25 cellular contexts compared by ENCODE assay signal in the genomic region with DNA sequence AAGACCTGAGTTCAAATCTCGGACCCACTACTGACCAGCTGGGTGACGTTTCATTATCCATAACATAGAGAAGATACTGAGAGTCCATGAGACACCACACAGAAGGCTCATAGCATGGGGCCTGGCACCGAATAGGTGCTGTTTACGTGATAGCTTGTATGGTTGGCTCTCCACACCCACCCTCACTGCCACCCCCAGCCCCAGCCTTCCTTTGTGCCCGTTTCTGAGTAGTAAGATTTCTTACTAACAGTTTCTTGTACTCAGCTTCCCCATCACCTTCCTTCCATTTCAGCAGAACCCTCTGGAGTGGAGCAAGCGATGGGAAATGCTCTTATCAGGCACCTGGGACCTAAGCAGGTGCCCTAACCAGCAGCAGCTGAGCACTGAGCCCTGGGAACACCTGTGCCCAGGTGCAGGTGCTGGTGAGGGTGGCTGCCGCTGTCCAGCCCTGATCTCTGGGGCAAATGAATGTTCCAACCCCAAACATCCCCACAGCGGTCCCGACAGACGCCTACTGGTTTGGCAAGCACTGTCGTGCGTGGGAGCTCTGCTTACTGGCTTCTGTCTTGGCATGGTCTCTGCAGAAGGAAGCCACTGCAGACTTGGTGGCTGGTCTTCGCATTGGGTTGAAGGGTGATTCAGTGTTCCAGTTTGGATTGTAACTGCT.
"Had no signal": no experiment of that assay in that cellular context is flagged by ENCODE, and none has a peak within 500 bp of the region (broad histone marks: within the 10 kb centered on the region; RNA-seq: fewer than 3 reads in every experiment).

No MANE protein-coding gene starts in this region.

- H3K27ac ChIP-seq: breast epithelium, colonic mucosa, epithelial cell of prostate, gastroesophageal sphincter, heart left ventricle, left lung, sigmoid colon, testis, uterus had no signal

- H3K9me3 Mint-ChIP-seq: activated B cell treated with CpG ODN at 0.5 μM for 24 hours; activated naive CD8-positive, alpha-beta T cell treated with anti-CD3 and anti-CD28 coated beads for 36 hours; natural killer cell treated with Interleukin-12 subunit alpha and Interleukin-12 subunit beta and Interleukin-15 and Interleukin-18, amount 100 ng/mL, for 72 hours; stimulated activated memory B cell treated with anti-CD40 and anti-IgM and Interleukin-4, amounts not matched to agents 10 μg/mL and 1 μg/mL and 100 μg/mL, for 72 hours had no signal

- DNase-seq: activated B cell treated with CpG ODN at 0.5 μM for 24 hours; activated CD4-positive, alpha-beta T cell treated with anti-CD3 and anti-CD28 coated beads for 36 hours; activated CD4-positive, alpha-beta T cell treated with anti-CD3 and anti-CD28 coated beads, Interleukin-2, amount 50 U/mL, for 4 hours; activated CD8-positive, alpha-beta memory T cell treated with anti-CD3 and anti-CD28 coated beads for 24 hours; activated naive CD4-positive, alpha-beta T cell treated with Interleukin-2 at 50 U/mL for 16 hours; activated naive CD8-positive, alpha-beta T cell treated with anti-CD3 and anti-CD28 coated beads for 36 hours; activated T-cell treated with anti-CD3 and anti-CD28 coated beads, Interleukin-2, amount 50 U/mL, for 48 hours; colonic mucosa; heart left ventricle; kidney glomerular epithelial cell; left lung; mammary epithelial cell; midbrain; sigmoid colon; stimulated activated CD4-positive, alpha-beta T cell treated with anti-CD3 and anti-CD28 coated beads, Interleukin-15, amount 100 ng/mL, for 24 hours; T1000; testis; trophoblast cell; uterus had no signal

- H3K27me3 ChIP-seq: breast epithelium, colonic mucosa, gastroesophageal sphincter, heart left ventricle, left lung, sigmoid colon, testis, uterus had no signal

- H3K9me3 ChIP-seq: breast epithelium, colonic mucosa, gastroesophageal sphincter, heart left ventricle, left lung, sigmoid colon, testis, uterus had no signal

- H3K4me3 ChIP-seq: breast epithelium, colonic mucosa, gastroesophageal sphincter, heart left ventricle, left lung, sigmoid colon, smooth muscle cell, testis, uterus had no signal

- H3K4me3 Mint-ChIP-seq: activated B cell treated with CpG ODN at 0.5 μM for 24 hours; activated CD4-positive, alpha-beta T cell treated with anti-CD3 and anti-CD28 coated beads for 36 hours; activated naive CD8-positive, alpha-beta T cell treated with anti-CD3 and anti-CD28 coated beads for 36 hours; natural killer cell treated with Interleukin-12 subunit alpha and Interleukin-12 subunit beta and Interleukin-15 and Interleukin-18, amount 100 ng/mL, for 72 hours; stimulated activated memory B cell treated with anti-CD40 and anti-IgM and Interleukin-4, amounts not matched to agents 10 μg/mL and 1 μg/mL and 100 μg/mL, for 72 hours had no signal

- H3K4me1 ChIP-seq: breast epithelium, colonic mucosa, left lung, sigmoid colon, uterus had no signal

- H3K27ac Mint-ChIP-seq: activated B cell treated with CpG ODN at 0.5 μM for 24 hours; activated CD4-positive, alpha-beta T cell treated with anti-CD3 and anti-CD28 coated beads for 36 hours; activated naive CD8-positive, alpha-beta T cell treated with anti-CD3 and anti-CD28 coated beads for 36 hours; natural killer cell treated with Interleukin-12 subunit alpha and Interleukin-12 subunit beta and Interleukin-15 and Interleukin-18, amount 100 ng/mL, for 72 hours; stimulated activated memory B cell treated with anti-CD40 and anti-IgM and Interleukin-4, amounts not matched to agents 10 μg/mL and 1 μg/mL and 100 μg/mL, for 72 hours had no signal

- H3K36me3 Mint-ChIP-seq: activated naive CD8-positive, alpha-beta T cell treated with anti-CD3 and anti-CD28 coated beads for 36 hours; natural killer cell treated with Interleukin-12 subunit alpha and Interleukin-12 subunit beta and Interleukin-15 and Interleukin-18, amount 100 ng/mL, for 72 hours; stimulated activated memory B cell treated with anti-CD40 and anti-IgM and Interleukin-4, amounts not matched to agents 10 μg/mL and 1 μg/mL and 100 μg/mL, for 72 hours had no signal

- H3K4me1 Mint-ChIP-seq: activated B cell treated with CpG ODN at 0.5 μM for 24 hours; activated CD4-positive, alpha-beta T cell treated with anti-CD3 and anti-CD28 coated beads for 36 hours; activated naive CD8-positive, alpha-beta T cell treated with anti-CD3 and anti-CD28 coated beads for 36 hours; stimulated activated memory B cell treated with anti-CD40 and anti-IgM and Interleukin-4, amounts not matched to agents 10 μg/mL and 1 μg/mL and 100 μg/mL, for 72 hours had no signal

- H3K36me3 ChIP-seq: breast epithelium, colonic mucosa, gastroesophageal sphincter, heart left ventricle, left lung, sigmoid colon, uterus had no signal

- H3K27me3 Mint-ChIP-seq: activated naive CD8-positive, alpha-beta T cell treated with anti-CD3 and anti-CD28 coated beads for 36 hours had no signal
